Comparison of ENCODE assay signal across 8 cellular contexts in the genomic region with DNA sequence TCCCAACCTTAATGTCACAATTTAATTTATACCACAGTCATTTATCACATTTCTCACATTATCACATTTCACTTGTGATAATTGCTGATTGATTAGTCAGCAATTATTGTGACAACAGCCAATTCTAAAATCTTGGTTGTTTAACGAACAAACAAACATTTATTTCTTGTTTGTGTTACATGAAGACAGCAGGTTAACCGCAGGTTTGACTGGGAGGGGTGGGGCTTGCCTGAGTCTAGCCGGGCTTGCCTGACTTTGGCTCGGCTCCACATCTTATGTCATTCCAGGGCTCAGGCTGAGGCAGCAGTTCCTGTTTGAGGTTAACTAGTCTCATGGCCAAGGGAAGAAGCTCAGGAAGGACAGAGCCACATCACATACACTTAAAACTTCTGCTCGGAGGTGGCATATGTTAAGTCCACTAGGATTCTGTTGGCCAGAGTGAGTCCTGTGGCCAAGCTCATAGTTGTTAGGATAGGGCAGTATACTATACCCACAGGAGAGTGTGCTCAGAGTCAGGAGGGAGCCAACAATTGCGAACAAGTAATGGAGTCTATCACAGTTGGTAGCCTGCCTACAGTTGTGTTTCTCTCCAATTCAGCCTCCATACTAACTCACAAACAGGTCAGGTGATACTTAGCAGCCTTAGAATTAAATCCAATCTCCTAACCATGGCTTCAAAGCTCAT.
DNase-seq lines count a peak whose midpoint lies in the region; ATAC-seq, FAIRE-seq and TF ChIP-seq lines count a peak whose summit lies in the region.

No MANE protein-coding gene starts in this region.

- no peak overlapping the region for H3K27ac ChIP-seq in CD4-positive, alpha-beta T cell (ENCODE audit: low read depth, low read length)
- H3K27ac ChIP-seq in HCT116 (ENCODE audit: low read depth, low read length) (no peak overlapping the region), endothelial cell of umbilical vein (ENCODE audit: insufficient read depth, low read depth, low read length) (no peak overlapping the region), neuronal stem cell (replicated peaks; ENCODE audit: low read length) (no peak overlapping the region)
- H3K27ac ChIP-seq in naive thymus-derived CD4-positive, alpha-beta T cell (ENCODE audit: low read depth, low read length), result no peak overlapping the region

- intact Hi-C loops in CD4-positive, alpha-beta T cell (cut with DNase I, micrococcal nuclease), result no loop called here
- intact Hi-C loops in HCT116 (cut with micrococcal nuclease), result no loop called here
- intact Hi-C loops in endothelial cell of umbilical vein (cut with micrococcal nuclease), result no loop called here
- intact Hi-C loops in naive thymus-derived CD4-positive, alpha-beta T cell (cut with micrococcal nuclease), result no loop called here

- no peak overlapping the region for H3K27ac Mint-ChIP-seq in CD4-positive, alpha-beta T cell
- H3K27ac Mint-ChIP-seq in naive thymus-derived CD4-positive, alpha-beta T cell, result no peak overlapping the region

- H4K8ac ChIP-seq in neuronal stem cell (ENCODE audit: low read depth, low read length), result no peak overlapping the region

- no peaks in the 10 kb centered on the region for H3K27me3 ChIP-seq in CD4-positive, alpha-beta T cell (ENCODE audit: control insufficient read depth, insufficient read depth, low read length)
- H3K27me3 ChIP-seq in HCT116 (ENCODE audit: insufficient read depth, low read length) (no peaks in the 10 kb centered on the region), endothelial cell of umbilical vein (ENCODE audit: control insufficient read depth in 2 of 2, insufficient read depth in 2 of 2, low read length in 2 of 2) (peaks cover 0 to 4% of the 10 kb centered on the region in 2 experiments), neuronal stem cell (ENCODE audit: control insufficient read depth in 3 of 3, insufficient read depth in 3 of 3, low read depth in 1 of 3, low read length in 3 of 3) (peaks cover 0 to 2% (median 0%) of the 10 kb centered on the region in 3 experiments)
- H3K27me3 ChIP-seq in naive thymus-derived CD4-positive, alpha-beta T cell (ENCODE audit: control insufficient read depth in 2 of 2, insufficient read depth in 2 of 2, low read length in 2 of 2), result no peaks in the 10 kb centered on the region

- H4K91ac ChIP-seq in neuronal stem cell (ENCODE audit: low read depth, low read length, poor library complexity), result no peak overlapping the region

- no peaks in the 10 kb centered on the region for H3K79me1 ChIP-seq in neuronal stem cell (ENCODE audit: low read depth, low read length)

- H2BK5ac ChIP-seq in neuronal stem cell (ENCODE audit: low read length), result no peak overlapping the region

- POLR2A ChIA-PET in CD4-positive, alpha-beta T cell (lab: Charles Lee), result no interaction called here
- POLR2A ChIA-PET in HCT116 (lab: Charles Lee) (no interaction called here), endothelial cell of umbilical vein (lab: Charles Lee) (no interaction called here)
- POLR2A ChIA-PET in naive thymus-derived CD4-positive, alpha-beta T cell (lab: Charles Lee), result no interaction called here

- H3K36me3 Mint-ChIP-seq in CD4-positive, alpha-beta T cell (ENCODE audit: low read depth), result no peaks in the 10 kb centered on the region
- H3K36me3 Mint-ChIP-seq in naive thymus-derived CD4-positive, alpha-beta T cell, result no peaks in the 10 kb centered on the region

- H3K4me3 ChIP-seq in HCT116 (replicated peaks in 1 of 2; ENCODE audit: low read depth in 1 of 2, low read length in 2 of 2), result no peak overlapping the region
- H3K4me3 ChIP-seq in endothelial cell of umbilical vein (replicated peaks in 1 of 3; ENCODE audit: insufficient read depth in 1 of 3, low read depth in 1 of 3, low read length in 3 of 3), result no peak overlapping the region
- no peak overlapping the region for H3K4me3 ChIP-seq in naive thymus-derived CD4-positive, alpha-beta T cell (ENCODE audit: low read length)
- H3K4me3 ChIP-seq in neuronal stem cell (ENCODE audit: low read length in 2 of 2), result no peak overlapping the region

- BruUV-seq in HCT116 (replicated peaks; lab: Mats Ljungman, UMichigan) (no TSS peak), endothelial cell of umbilical vein (replicated peaks; lab: Mats Ljungman, UMichigan) (no TSS peak)

- no peak overlapping the region for H3K4ac ChIP-seq in neuronal stem cell (ENCODE audit: low read length)

- peak overlapping the region; percentile 49 for H3K4me2 ChIP-seq in HCT116 (ENCODE audit: low read length)
- H3K4me2 ChIP-seq in endothelial cell of umbilical vein (ENCODE audit: insufficient read depth, low read length), result peak overlapping the region; percentile 28
- H3K4me2 ChIP-seq in neuronal stem cell (ENCODE audit: insufficient read depth, low read length, poor library complexity, severe bottlenecking), result no peak overlapping the region

- no peak overlapping the region for H3K4me3 Mint-ChIP-seq in CD4-positive, alpha-beta T cell
- H3K4me3 Mint-ChIP-seq in naive thymus-derived CD4-positive, alpha-beta T cell, result no peak overlapping the region

- peak; percentile 84 for FAIRE-seq in endothelial cell of umbilical vein (lab: Jason Lieb, UNC)

- peak in 4 of 10 experiments; percentile 3 to 13 (median 8) for DNase-seq in CD4-positive, alpha-beta T cell
- peak; percentile 22 for DNase-seq in HCT116 (ENCODE audit: low read depth, low spot score)
- peak; percentile 91 for DNase-seq in OCI-M1 (lab: John Stamatoyannopoulos, UW)
- DNase-seq in endothelial cell of umbilical vein (ENCODE audit: low read depth, low spot score), result peak; percentile 74
- DNase-seq in naive thymus-derived CD4-positive, alpha-beta T cell, result no peak
- DNase-seq in neuronal stem cell (ENCODE audit: low spot score), result no peak
- DNase-seq in DMS114 treated with DMSO at 0.1 percent for 48 hours (lab: John Stamatoyannopoulos, UW; ENCODE audit: unreplicated experiment), result no peak

- H2AFZ ChIP-seq in HCT116 (ENCODE audit: low read depth, low read length, poor library complexity, severe bottlenecking) (peak overlapping the region; percentile 75), endothelial cell of umbilical vein (ENCODE audit: low read depth, low read length) (peak overlapping the region; percentile 70), neuronal stem cell (ENCODE audit: low read length) (no peak overlapping the region)

- no peaks in the 10 kb centered on the region for H3K27me3 Mint-ChIP-seq in CD4-positive, alpha-beta T cell
- peaks cover 0 to 9% (median 0%) of the 10 kb centered on the region in 5 donors for H3K27me3 Mint-ChIP-seq in naive thymus-derived CD4-positive, alpha-beta T cell

- no peaks in the 10 kb centered on the region for H3K9me3 ChIP-seq in CD4-positive, alpha-beta T cell (ENCODE audit: control insufficient read depth, low read length)
- H3K9me3 ChIP-seq in HCT116 (ENCODE audit: control insufficient read depth in 1 of 2, insufficient read depth in 1 of 2, low read depth in 1 of 2, low read length in 2 of 2) (no peaks in the 10 kb centered on the region), endothelial cell of umbilical vein (replicated peaks; ENCODE audit: control insufficient read depth, insufficient read depth, low read length) (no peaks in the 10 kb centered on the region), neuronal stem cell (replicated peaks in 1 of 2; ENCODE audit: control insufficient read depth in 2 of 2, insufficient read depth in 1 of 2, low read depth in 1 of 2, low read length in 2 of 2) (peaks cover 0 to 2% of the 10 kb centered on the region in 2 donors)
- no peaks in the 10 kb centered on the region for H3K9me3 ChIP-seq in naive thymus-derived CD4-positive, alpha-beta T cell (ENCODE audit: control insufficient read depth in 2 of 3, low read length in 3 of 3)

- ATAC-seq in CD4-positive, alpha-beta T cell (ENCODE audit: poor library complexity), result peak; percentile 49
- ATAC-seq in HCT116, result peak; percentile 86
- ATAC-seq in naive thymus-derived CD4-positive, alpha-beta T cell, result peak; percentile 64
- no peak for ATAC-seq in GM19395 (IDR thresholded peaks at IDR 0.05; ENCODE audit: unreplicated experiment)

- no peak for TF ChIP-seq CTCF in CD4-positive, alpha-beta T cell (IDR thresholded peaks at IDR 0.05)
- TF ChIP-seq CTCF in HCT116 (IDR thresholded peaks at IDR 0.05 in 2 of 3, conservative IDR thresholded peaks at IDR 0.05 in 1 of 3; ENCODE audit: borderline replicate concordance in 1 of 3, insufficient read depth in 1 of 3, low read depth in 2 of 3, low read length in 2 of 3), result no peak
- TF ChIP-seq CTCF in endothelial cell of umbilical vein (IDR thresholded peaks at IDR 0.05; ENCODE audit: extremely low read depth in 1 of 2, insufficient read depth in 1 of 2, low read depth in 1 of 2, low read length in 2 of 2), result no peak

- H3K4me1 ChIP-seq in HCT116 (ENCODE audit: control insufficient read depth in 1 of 2, insufficient read depth in 2 of 2, low read length in 2 of 2) (peaks cover 4 to 9% of the 10 kb centered on the region in 2 experiments), endothelial cell of umbilical vein (ENCODE audit: control insufficient read depth, extremely low read depth, insufficient read depth, low read length) (peaks cover 4% of the 10 kb centered on the region), neuronal stem cell (ENCODE audit: control insufficient read depth in 2 of 2, insufficient read depth in 1 of 2, low read depth in 1 of 2, low read length in 2 of 2) (no peaks in the 10 kb centered on the region)
- H3K4me1 ChIP-seq in naive thymus-derived CD4-positive, alpha-beta T cell (ENCODE audit: control insufficient read depth in 2 of 2, insufficient read depth in 2 of 2, low read length in 2 of 2), result no peaks in the 10 kb centered on the region

- TF ChIP-seq POLR2A in HCT116 (IDR thresholded peaks at IDR 0.05; ENCODE audit: borderline replicate concordance, extremely low read depth, insufficient read depth, insufficient read length) (no peak), endothelial cell of umbilical vein (IDR thresholded peaks at IDR 0.05; ENCODE audit: low read depth, low read length) (no peak)

- TF ChIP-seq RAD21 in HCT116 (IDR thresholded peaks at IDR 0.05; ENCODE audit: low read depth), result no peak

- peaks cover 15% of the 10 kb centered on the region for H3K4me1 Mint-ChIP-seq in CD4-positive, alpha-beta T cell (ENCODE audit: low read depth)
- peaks cover 0 to 12% (median 5%) of the 10 kb centered on the region in 7 donors for H3K4me1 Mint-ChIP-seq in naive thymus-derived CD4-positive, alpha-beta T cell

- no peak overlapping the region for H3K23ac ChIP-seq in neuronal stem cell (ENCODE audit: low read depth, low read length, poor library complexity)

- H3K9me1 ChIP-seq in endothelial cell of umbilical vein (replicated peaks; ENCODE audit: control insufficient read depth, extremely low read depth, insufficient read depth, low read length), result no peaks in the 10 kb centered on the region

- no peak overlapping the region for H2BK12ac ChIP-seq in neuronal stem cell (ENCODE audit: low read length)

- H3K14ac ChIP-seq in neuronal stem cell (ENCODE audit: low read length), result no peak overlapping the region

- dilution Hi-C loops in endothelial cell of umbilical vein (cut with MboI; ENCODE audit: extremely low pct_ligation_motif_present, low sequenced_read_pairs), result no loop called here

- no peaks in the 10 kb centered on the region for H4K20me1 ChIP-seq in HCT116 (ENCODE audit: insufficient read depth)
- H4K20me1 ChIP-seq in endothelial cell of umbilical vein (replicated peaks; ENCODE audit: control insufficient read depth, extremely low read depth, insufficient read depth, low read length), result no peaks in the 10 kb centered on the region

- H3K36me3 ChIP-seq in HCT116 (ENCODE audit: control insufficient read depth in 1 of 2, insufficient read depth in 2 of 2, low read length in 2 of 2) (no peaks in the 10 kb centered on the region), endothelial cell of umbilical vein (ENCODE audit: control insufficient read depth in 2 of 2, extremely low read depth in 1 of 2, insufficient read depth in 2 of 2, low read length in 2 of 2) (no peaks in the 10 kb centered on the region), neuronal stem cell (replicated peaks in 1 of 2; ENCODE audit: control insufficient read depth in 2 of 2, insufficient read depth in 2 of 2, low read length in 2 of 2) (no peaks in the 10 kb centered on the region)
- no peaks in the 10 kb centered on the region for H3K36me3 ChIP-seq in naive thymus-derived CD4-positive, alpha-beta T cell (ENCODE audit: control insufficient read depth in 2 of 3, insufficient read depth in 3 of 3, low read length in 3 of 3)

- no peaks in the 10 kb centered on the region for H3K9me3 Mint-ChIP-seq in CD4-positive, alpha-beta T cell
- H3K9me3 Mint-ChIP-seq in naive thymus-derived CD4-positive, alpha-beta T cell, result peaks cover 0 to 1% (median 0%) of the 10 kb centered on the region in 11 donors

- H2AK5ac ChIP-seq in neuronal stem cell (ENCODE audit: low read depth, low read length), result no peak overlapping the region

- no peak overlapping the region for H3K18ac ChIP-seq in neuronal stem cell (ENCODE audit: low read length)

- no peaks in the 10 kb centered on the region for H3K9me2 ChIP-seq in HCT116 (ENCODE audit: insufficient read depth)

- CTCF ChIA-PET in CD4-positive, alpha-beta T cell (lab: Charles Lee), result no interaction called here
- CTCF ChIA-PET in HCT116 (lab: Charles Lee), result interaction anchor here (1.0 to 1.5 kb wide), 2 partner anchors 38 to 233 kb away, joined by 3 read pairs; no protein-coding TSS in a partner anchor
- CTCF ChIA-PET in endothelial cell of umbilical vein (lab: Charles Lee), result interaction anchor here (0.6 to 1.6 kb wide), 7 partner anchors 11 to 215 kb away, joined by 3 to 11 read pairs (median 4); no protein-coding TSS in a partner anchor
- CTCF ChIA-PET in naive thymus-derived CD4-positive, alpha-beta T cell (lab: Charles Lee), result interaction anchor here (1.2 kb wide), 1 partner anchor 13 kb away, joined by 3 read pairs; no protein-coding TSS in a partner anchor

- no peak overlapping the region for H3K9ac ChIP-seq in HCT116 (ENCODE audit: low read length)
- H3K9ac ChIP-seq in endothelial cell of umbilical vein (replicated peaks; ENCODE audit: extremely low read depth, insufficient read depth, low read length), result no peak overlapping the region
- H3K9ac ChIP-seq in neuronal stem cell (ENCODE audit: low read depth, low read length, poor library complexity), result no peak overlapping the region

- H3K79me2 ChIP-seq in HCT116 (ENCODE audit: insufficient read depth, low read length), result no peaks in the 10 kb centered on the region
- no peaks in the 10 kb centered on the region for H3K79me2 ChIP-seq in endothelial cell of umbilical vein (ENCODE audit: control insufficient read depth, insufficient read depth, low read length)

- WGBS in neuronal stem cell (ENCODE audit: extremely low coverage in 2 of 2, insufficient read length in 2 of 2, insufficient replicate concordance in 1 of 2), 2 donors, result no CpG with 5 or more reads among the region's 6 CpGs

- H2BK15ac ChIP-seq in neuronal stem cell (ENCODE audit: low read length), result no peak overlapping the region

- RAD21 ChIA-PET in HCT116 (lab: Charles Lee; ENCODE audit: low non-redundant PET in 1 of 2, low total read pairs in 2 of 2, uncharacterized antibody in 2 of 2, unreplicated experiment in 2 of 2), result interaction anchor here (0.6 to 0.7 kb wide), 2 partner anchors 12 to 287 kb away, joined by 3 read pairs; no protein-coding TSS in a partner anchor

- H2BK120ac ChIP-seq in neuronal stem cell (ENCODE audit: low read depth, low read length), result no peak overlapping the region

Comparison
In these comparisons a context has a peak if more than half of its experiments do, and no peak if none do; other contexts are left out.
1. DNase-seq: peak in HCT116 (single experiment), OCI-M1 (single experiment) and endothelial cell of umbilical vein (single experiment); none in naive thymus-derived CD4-positive, alpha-beta T cell (0 of 9), neuronal stem cell (single experiment) and DMS114 treated with DMSO at 0.1 percent for 48 hours (single experiment).